ENCODE assay signal across 37 cellular contexts in genomic region chr13:33313504-33313903, GRCh38. TPM values are rescaled to one million over a fixed set of nuclear protein-coding genes. Genes with fewer than 3 reads are reported as not detected.
"Had no signal": no experiment of that assay in that cellular context is flagged by ENCODE, and none has a peak within 500 bp of the region (broad histone marks: within the 10 kb centered on the region; RNA-seq: fewer than 3 reads in every experiment).

No MANE protein-coding gene starts in this region.

- H3K4me1 Mint-ChIP-seq: activated B cell treated with CpG ODN at 0.5 μM for 24 hours; activated CD4-positive, alpha-beta T cell treated with anti-CD3 and anti-CD28 coated beads, Interleukin-2, amount 10 ng/mL, durations not matched to agents 24 days and 14 days; activated naive CD8-positive, alpha-beta T cell treated with anti-CD3 and anti-CD28 coated beads for 36 hours; activated T-helper 17 cell treated with anti-CD3 and anti-CD28 coated beads, Interleukin-2, amount 50 U/mL, for 72 hours; central memory CD8-positive, alpha-beta T cell had no signal

- H3K9me3 Mint-ChIP-seq: activated B cell treated with CpG ODN at 0.5 μM for 24 hours; activated CD4-positive, alpha-beta memory T cell treated with anti-CD3 and anti-CD28 coated beads for 36 hours; activated CD8-positive, alpha-beta T cell treated with anti-CD3 and anti-CD28 coated beads for 36 hours; activated naive CD4-positive, alpha-beta T cell treated with anti-CD3 and anti-CD28 coated beads for 36 hours; activated naive CD8-positive, alpha-beta T cell treated with anti-CD3 and anti-CD28 coated beads for 36 hours; activated T-cell treated with anti-CD3 and anti-CD28 coated beads, Interleukin-2, amount 50 U/mL, for 4 hours; activated T-helper 1 cell treated with anti-CD3 and anti-CD28 coated beads, Interleukin-12 subunit alpha, Interleukin-12 subunit beta, Interleukin-2, Interleukin-4 antibody, amounts not matched to agents 30 ng/mL and 10 ng/mL and 1 ng/mL, durations not matched to agents 14 hours and 24 hours and 36 hours; activated T-helper 17 cell treated with anti-CD3 and anti-CD28 coated beads, Interleukin-2, amount 50 U/mL, for 72 hours; central memory CD8-positive, alpha-beta T cell; T-helper 1 cell treated with Interleukin-12 subunit alpha and Interleukin-12 subunit beta and Interleukin-4 antibody, amounts not matched to agents 30 μg/mL and 1 μg/mL, for 36 hours; T-helper 2 cell treated with Interferon-gamma antibody and Interleukin-4, amounts not matched to agents 5 μg/mL and 100 μg/mL, for 36 hours had no signal

- H3K4me1 ChIP-seq: breast epithelium had no signal

- H3K36me3 Mint-ChIP-seq: activated CD4-positive, alpha-beta memory T cell treated with anti-CD3 and anti-CD28 coated beads for 36 hours; activated naive CD4-positive, alpha-beta T cell treated with anti-CD3 and anti-CD28 coated beads, Interleukin-2, amount 50 U/mL, for 72 hours; activated naive CD8-positive, alpha-beta T cell treated with anti-CD3 and anti-CD28 coated beads for 36 hours had no signal

- H3K27ac Mint-ChIP-seq: activated B cell treated with CpG ODN at 0.5 μM for 24 hours; activated CD4-positive, alpha-beta memory T cell treated with anti-CD3 and anti-CD28 coated beads for 36 hours; activated CD4-positive, alpha-beta T cell treated with anti-CD3 and anti-CD28 coated beads, Interleukin-2, amount 10 ng/mL, durations not matched to agents 24 days and 14 days; activated CD8-positive, alpha-beta T cell treated with anti-CD3 and anti-CD28 coated beads for 36 hours; activated naive CD4-positive, alpha-beta T cell treated with anti-CD3 and anti-CD28 coated beads for 36 hours; activated naive CD4-positive, alpha-beta T cell treated with anti-CD3 and anti-CD28 coated beads, Interleukin-2, amount 50 U/mL, for 72 hours; activated naive CD8-positive, alpha-beta T cell treated with anti-CD3 and anti-CD28 coated beads for 36 hours; activated T-cell treated with anti-CD3 and anti-CD28 coated beads, Interleukin-2, amount 50 U/mL, for 72 hours; activated T-helper 1 cell treated with anti-CD3 and anti-CD28 coated beads, Interleukin-12 subunit alpha, Interleukin-12 subunit beta, Interleukin-2, Interleukin-4 antibody, amounts not matched to agents 30 ng/mL and 10 ng/mL and 1 ng/mL, durations not matched to agents 14 hours and 24 hours and 36 hours; activated T-helper 17 cell treated with anti-CD3 and anti-CD28 coated beads, Interleukin-2, amount 50 U/mL, for 72 hours; T-helper 1 cell treated with Interleukin-12 subunit alpha and Interleukin-12 subunit beta and Interleukin-4 antibody, amounts not matched to agents 30 μg/mL and 1 μg/mL, for 36 hours; T-helper 2 cell treated with Interferon-gamma antibody and Interleukin-4, amounts not matched to agents 5 μg/mL and 100 μg/mL, for 36 hours had no signal

- H3K36me3 ChIP-seq: adrenal gland, brain microvascular endothelial cell, breast epithelium had no signal

- H3K27me3 ChIP-seq: adrenal gland, body of pancreas, brain microvascular endothelial cell, breast epithelium had no signal

- H3K27me3 Mint-ChIP-seq: activated B cell treated with CpG ODN at 0.5 μM for 24 hours had no signal

- H3K4me3 ChIP-seq: adrenal gland, body of pancreas, breast epithelium had no signal

- ATAC-seq: activated CD8-positive, alpha-beta T cell treated with anti-CD3 and anti-CD28 coated beads for 36 hours; activated naive CD4-positive, alpha-beta T cell treated with anti-CD3 and anti-CD28 coated beads, Interleukin-2, amount 50 U/mL, for 72 hours; activated T-cell treated with anti-CD3 and anti-CD28 coated beads, Interleukin-2, amount 50 U/mL, for 4 hours; activated T-cell treated with anti-CD3 and anti-CD28 coated beads, Interleukin-2, amount 50 U/mL, for 72 hours; activated T-helper 17 cell treated with anti-CD3 and anti-CD28 coated beads, Interleukin-2, amount 50 U/mL, for 72 hours; body of pancreas had no signal

- DNase-seq: activated B cell treated with CpG ODN at 0.5 μM for 24 hours; activated CD4-positive, alpha-beta memory T cell treated with anti-CD3 and anti-CD28 coated beads for 36 hours; activated CD4-positive, alpha-beta T cell treated with anti-CD3 and anti-CD28 coated beads for 4 hours; activated CD4-positive, alpha-beta T cell treated with anti-CD3 and anti-CD28 coated beads, Interleukin-2, amount 10 ng/mL, durations not matched to agents 24 days and 14 days; activated CD4-positive, alpha-beta T cell treated with anti-CD3 and anti-CD28 coated beads, Interleukin-2, amount 50 U/mL, for 1 hour; activated CD4-positive, alpha-beta T cell treated with anti-CD3 and anti-CD28 coated beads, Interleukin-2, amount 50 U/mL, for 4 hours; activated CD4-positive, CD25-positive, alpha-beta regulatory T cell treated with anti-CD3 and anti-CD28 coated beads, Interleukin-2, amount 50 U/mL, for 72 hours; activated CD8-positive, alpha-beta memory T cell treated with anti-CD3 and anti-CD28 coated beads, Interleukin-2, amount 50 U/mL, for 4 hours; activated CD8-positive, alpha-beta T cell treated with anti-CD3 and anti-CD28 coated beads for 36 hours; activated effector memory CD4-positive, alpha-beta T cell treated with anti-CD3 and anti-CD28 coated beads, Interleukin-2, amount 50 U/mL, for 16 hours; activated gamma-delta T cell treated with Interleukin-2 at 50 U/mL for 16 hours; activated naive CD4-positive, alpha-beta T cell; activated naive CD4-positive, alpha-beta T cell treated with anti-CD3 and anti-CD28 coated beads for 36 hours; activated naive CD4-positive, alpha-beta T cell treated with anti-CD3 and anti-CD28 coated beads, Interleukin-2, amount 50 U/mL, for 16 hours; activated naive CD8-positive, alpha-beta T cell treated with anti-CD3 and anti-CD28 coated beads for 36 hours; activated T-cell treated with anti-CD3 and anti-CD28 coated beads for 4 hours; activated T-cell treated with anti-CD3 and anti-CD28 coated beads, Interleukin-2, amount 50 U/mL, for 1 hour; activated T-cell treated with anti-CD3 and anti-CD28 coated beads, Interleukin-2, amount 50 U/mL, for 4 hours; activated T-cell treated with anti-CD3 and anti-CD28 coated beads, Interleukin-2, amount 50 U/mL, for 72 hours; adrenal gland; amniotic stem cell; aorta; body of pancreas; brain microvascular endothelial cell; caudate nucleus; SW 1271; T-helper 1 cell; T-helper 2 cell; T-helper 9 cell had no signal

- H3K4me3 Mint-ChIP-seq: activated B cell treated with CpG ODN at 0.5 μM for 24 hours; activated CD4-positive, alpha-beta memory T cell treated with anti-CD3 and anti-CD28 coated beads for 36 hours; activated CD4-positive, alpha-beta T cell treated with anti-CD3 and anti-CD28 coated beads, Interleukin-2, amount 10 ng/mL, durations not matched to agents 24 days and 14 days; activated CD8-positive, alpha-beta T cell treated with anti-CD3 and anti-CD28 coated beads for 36 hours; activated naive CD4-positive, alpha-beta T cell treated with anti-CD3 and anti-CD28 coated beads for 36 hours; activated naive CD8-positive, alpha-beta T cell treated with anti-CD3 and anti-CD28 coated beads for 36 hours; activated T-cell treated with anti-CD3 and anti-CD28 coated beads, Interleukin-2, amount 50 U/mL, for 4 hours; activated T-cell treated with anti-CD3 and anti-CD28 coated beads, Interleukin-2, amount 50 U/mL, for 72 hours; activated T-helper 1 cell treated with anti-CD3 and anti-CD28 coated beads, Interleukin-12 subunit alpha, Interleukin-12 subunit beta, Interleukin-2, Interleukin-4 antibody, amounts not matched to agents 30 ng/mL and 10 ng/mL and 1 ng/mL, durations not matched to agents 14 hours and 24 hours and 36 hours; activated T-helper 17 cell treated with anti-CD3 and anti-CD28 coated beads, Interleukin-2, amount 50 U/mL, for 72 hours; central memory CD8-positive, alpha-beta T cell; T-helper 1 cell treated with Interleukin-12 subunit alpha and Interleukin-12 subunit beta and Interleukin-4 antibody, amounts not matched to agents 30 μg/mL and 1 μg/mL, for 36 hours; T-helper 2 cell treated with Interferon-gamma antibody and Interleukin-4, amounts not matched to agents 5 μg/mL and 100 μg/mL, for 36 hours had no signal

- H3K9me3 ChIP-seq: adrenal gland, body of pancreas, breast epithelium had no signal

- H3K27ac ChIP-seq: body of pancreas, brain microvascular endothelial cell, breast epithelium, VCaP had no signal

RNA-seq across cellular contexts. Expression of gene STARD13, which starts 27.9 kb away (rescaled TPM):
- total RNA-seq: activated CD8-positive, alpha-beta T cell treated with anti-CD3 and anti-CD28 coated beads for 36 hours had no signal
